Comparison of ENCODE assay signal across 3 cellular contexts in the genomic region with DNA sequence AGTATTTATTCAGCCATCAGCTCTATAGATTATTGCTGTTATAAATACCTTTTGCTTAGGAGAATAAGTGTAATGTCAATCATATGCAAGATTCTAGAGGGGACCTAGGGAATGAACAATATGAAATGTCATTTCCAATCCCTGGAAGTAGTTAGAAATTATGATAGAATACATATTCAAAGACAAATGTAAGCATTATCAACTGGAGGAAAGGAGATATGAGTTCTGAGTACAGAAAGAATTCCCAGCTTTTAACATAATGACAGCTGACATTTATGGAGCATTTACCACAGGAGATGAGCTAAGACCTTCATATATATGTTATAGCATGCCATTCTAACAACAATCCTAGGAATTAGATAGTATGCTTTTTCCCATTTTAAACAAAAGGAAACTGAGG.
"Had no signal": no experiment of that assay in that cellular context is flagged by ENCODE, and none has a peak within 500 bp of the region (broad histone marks: within the 10 kb centered on the region; RNA-seq: fewer than 3 reads in every experiment).

No MANE protein-coding gene starts in this region.

- ATAC-seq: GM12878 had no signal

- DNase-seq: GDM1, GF-D8 had no signal

- H3K4me3 ChIP-seq: GM12878 had no signal
